In genomic region chr19:55175117-55175867, GRCh38 we compare ENCODE assay signal across 1 cellular context.
TF ChIP-seq lines count a peak whose summit lies in the region.

No MANE protein-coding gene starts in this region.

TF ChIP-seq in K562, 482 proteins besides CTCF, POLR2A, EP300 and RAD21 (continued from another document and continues in another):
- TF ChIP-seq ZBTB2 (IDR thresholded peaks at IDR 0.05) (0 out of 2 replicates have a peak, but pooled peaks have one; percentile 55), POLR2B (IDR thresholded peaks at IDR 0.05; ENCODE audit: low read depth, partially characterized antibody) (peak; percentile 86), DNMT1 (IDR thresholded peaks at IDR 0.05) (0 out of 2 replicates have a peak, but pooled peaks have one; percentile 47), CREB5 (CRISPR knock-in tag; IDR thresholded peaks at IDR 0.05) (no peak), NKRF (IDR thresholded peaks at IDR 0.05; ENCODE audit: borderline replicate concordance) (peak; percentile 42; the same call in 1 of the 2 replicates), ZNF449 (CRISPR knock-in tag; IDR thresholded peaks at IDR 0.05) (no peak), THRA (IDR thresholded peaks at IDR 0.05) (no peak), U2AF1 (optimal IDR thresholded peaks at IDR 0.05; ENCODE audit: low read depth, low read length) (no peak), POU5F1 (IDR thresholded peaks at IDR 0.05; ENCODE audit: borderline replicate concordance, low read depth, low read length, partially characterized antibody) (no peak), NCOA2 (IDR thresholded peaks at IDR 0.05; ENCODE audit: partially characterized antibody in 2 of 2) (no peak), ZNF79 (CRISPR knock-in tag; IDR thresholded peaks at IDR 0.05; ENCODE audit: low read depth) (no peak), RCOR1 (IDR thresholded peaks at IDR 0.05; ENCODE audit: borderline replicate concordance in 1 of 2, low read depth in 2 of 2, low read length in 2 of 2) (peak in 1 of 2 experiments; percentile 7; a peak in 1 of 4 replicates), EP400 (IDR thresholded peaks at IDR 0.05) (peak; percentile 56; the same call in 1 of the 2 replicates), RBFOX2 (IDR thresholded peaks at IDR 0.05; ENCODE audit: low read depth, low read length) (peak; percentile 90), ILF3 (IDR thresholded peaks at IDR 0.05; ENCODE audit: borderline replicate concordance) (no peak), NR1H2 (CRISPR knock-in tag; IDR thresholded peaks at IDR 0.05) (no peak), PHF20 (IDR thresholded peaks at IDR 0.05; ENCODE audit: partially characterized antibody) (peak; percentile 75), PHTF2 (CRISPR knock-in tag; IDR thresholded peaks at IDR 0.05) (no peak), PATZ1 (CRISPR knock-in tag; IDR thresholded peaks at IDR 0.05; ENCODE audit: borderline replicate concordance) (no peak), DPF2 (IDR thresholded peaks at IDR 0.05) (peak; percentile 60), ZNF384 (IDR thresholded peaks at IDR 0.05; ENCODE audit: low read depth, low read length) (no peak), MAX (CRISPR knock-in tag; IDR thresholded peaks at IDR 0.05) (peak; percentile 79), THAP7 (CRISPR knock-in tag; IDR thresholded peaks at IDR 0.05) (no peak), GTF2A2 (tag; IDR thresholded peaks at IDR 0.05) (no peak), CREB3 (tag; conservative IDR thresholded peaks at IDR 0.05; ENCODE audit: low read depth) (0 out of 2 replicates have a peak, but pooled peaks have one; percentile 26), CBFB (CRISPR knock-in tag; IDR thresholded peaks at IDR 0.05) (0 out of 2 replicates have a peak, but pooled peaks have one; percentile 85), POLR2G (IDR thresholded peaks at IDR 0.05; ENCODE audit: low read depth, low read length) (peak; percentile 90), CTBP1 (IDR thresholded peaks at IDR 0.05; ENCODE audit: borderline replicate concordance) (no peak), SMAD2 (IDR thresholded peaks at IDR 0.05; ENCODE audit: low read depth, low read length) (no peak), CBX3 (IDR thresholded peaks at IDR 0.05; ENCODE audit: borderline replicate concordance in 1 of 2, low read length in 2 of 2) (0 out of 3 replicates have a peak, but pooled peaks of 1 of the 2 experiments have one; percentile 72), GMEB1 (CRISPR knock-in tag; IDR thresholded peaks at IDR 0.05) (no peak), RFX7 (CRISPR knock-in tag; IDR thresholded peaks at IDR 0.05) (no peak), IFI16 (CRISPR knock-in tag; IDR thresholded peaks at IDR 0.05) (no peak)
